Comparison of ENCODE assay signal across 14 cellular contexts in the genomic region with DNA sequence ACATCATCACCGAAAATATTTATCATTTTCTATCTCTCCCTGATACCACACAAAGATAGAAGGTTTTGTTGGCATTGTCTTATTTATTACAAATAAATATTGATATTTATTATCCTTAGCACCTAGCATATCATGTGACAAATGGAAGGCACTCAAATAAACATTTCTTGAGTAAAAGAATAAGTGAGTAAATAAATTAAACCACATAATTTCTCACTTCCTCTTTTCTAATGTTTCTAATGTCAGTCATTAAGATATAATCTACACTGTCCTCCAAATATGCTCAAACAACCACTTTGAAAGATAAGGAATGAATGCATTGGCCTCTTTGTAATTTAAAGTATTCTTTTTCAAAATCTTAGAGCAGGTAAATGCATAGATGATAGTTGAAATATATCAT.
DNase-seq lines count a peak whose midpoint lies in the region; ATAC-seq lines count a peak whose summit lies in the region.
"Had no signal": no experiment of that assay in that cellular context is flagged by ENCODE, and none has a peak within 500 bp of the region (broad histone marks: within the 10 kb centered on the region; RNA-seq: fewer than 3 reads in every experiment).

No MANE protein-coding gene starts in this region.

- DNase-seq in NOMO-1 treated with DMSO at 0.1 percent for 48 hours (lab: John Stamatoyannopoulos, UW; ENCODE audit: unreplicated experiment) (peak; percentile 6), NOMO-1 treated with dmso at 0.1 percent for 144 hours (lab: John Stamatoyannopoulos, UW; ENCODE audit: unreplicated experiment) (no peak), NAMALWA (ENCODE audit: low spot score) (peak; percentile 14), islet precursor cell (no peak), MV-4-11 (lab: John Stamatoyannopoulos, UW) (no peak), Right ventricle myocardium superior (no peak)
- DNase-seq: ACHN; Calu3; CD4-positive, alpha-beta T cell; DMS 273 treated with DMSO at 0.1 percent for 48 hours; H9 had no signal

- intact Hi-C loops in Right ventricle myocardium superior (cut with DNase I), result no loop called here

- ATAC-seq in GM18867 (IDR thresholded peaks at IDR 0.05; ENCODE audit: unreplicated experiment), result peak; percentile 54
- no peak for ATAC-seq in Right ventricle myocardium superior (ENCODE audit: poor library complexity)
- ATAC-seq: GM23338, HepG2 had no signal

Comparison
In these comparisons a context has a peak if more than half of its experiments do, and no peak if none do; other contexts are left out.
1. DNase-seq: peak in NOMO-1 treated with DMSO at 0.1 percent for 48 hours (single experiment) and NAMALWA (single experiment); none in NOMO-1 treated with dmso at 0.1 percent for 144 hours (single experiment), islet precursor cell (single experiment), MV-4-11 (single experiment) and Right ventricle myocardium superior (single experiment).